ENCODE assay signal across 1 cellular context in the genomic region with DNA sequence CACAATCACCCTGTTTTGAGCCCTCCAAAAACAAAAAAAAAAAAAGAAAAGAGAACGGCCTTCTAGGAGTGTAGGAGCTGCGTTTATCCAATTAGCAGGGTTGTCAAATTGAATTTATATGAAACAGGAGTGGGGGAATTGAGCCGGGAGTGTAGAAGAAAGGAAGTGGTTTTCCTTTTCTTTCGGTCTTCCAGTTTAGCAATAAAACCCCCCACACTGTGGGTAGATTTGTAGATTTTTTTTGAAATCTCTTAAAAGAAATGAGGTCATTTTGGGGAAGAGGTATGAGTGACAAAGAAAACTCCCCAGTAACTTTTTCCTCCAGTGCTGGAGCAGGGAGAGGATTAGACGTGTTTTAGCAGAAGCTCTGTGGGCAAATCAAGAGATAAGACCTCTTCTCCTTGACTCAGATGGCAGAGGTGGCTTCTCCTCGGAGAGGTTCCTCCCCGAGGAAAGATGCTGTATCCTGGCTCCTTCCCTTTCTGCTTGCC.
TF ChIP-seq lines count a peak whose summit lies in the region.

No MANE protein-coding gene starts in this region.

TF ChIP-seq in WTC11, 78 proteins besides CTCF, POLR2A, EP300 and RAD21 (continued from another document):
- TF ChIP-seq, protein P1, sequence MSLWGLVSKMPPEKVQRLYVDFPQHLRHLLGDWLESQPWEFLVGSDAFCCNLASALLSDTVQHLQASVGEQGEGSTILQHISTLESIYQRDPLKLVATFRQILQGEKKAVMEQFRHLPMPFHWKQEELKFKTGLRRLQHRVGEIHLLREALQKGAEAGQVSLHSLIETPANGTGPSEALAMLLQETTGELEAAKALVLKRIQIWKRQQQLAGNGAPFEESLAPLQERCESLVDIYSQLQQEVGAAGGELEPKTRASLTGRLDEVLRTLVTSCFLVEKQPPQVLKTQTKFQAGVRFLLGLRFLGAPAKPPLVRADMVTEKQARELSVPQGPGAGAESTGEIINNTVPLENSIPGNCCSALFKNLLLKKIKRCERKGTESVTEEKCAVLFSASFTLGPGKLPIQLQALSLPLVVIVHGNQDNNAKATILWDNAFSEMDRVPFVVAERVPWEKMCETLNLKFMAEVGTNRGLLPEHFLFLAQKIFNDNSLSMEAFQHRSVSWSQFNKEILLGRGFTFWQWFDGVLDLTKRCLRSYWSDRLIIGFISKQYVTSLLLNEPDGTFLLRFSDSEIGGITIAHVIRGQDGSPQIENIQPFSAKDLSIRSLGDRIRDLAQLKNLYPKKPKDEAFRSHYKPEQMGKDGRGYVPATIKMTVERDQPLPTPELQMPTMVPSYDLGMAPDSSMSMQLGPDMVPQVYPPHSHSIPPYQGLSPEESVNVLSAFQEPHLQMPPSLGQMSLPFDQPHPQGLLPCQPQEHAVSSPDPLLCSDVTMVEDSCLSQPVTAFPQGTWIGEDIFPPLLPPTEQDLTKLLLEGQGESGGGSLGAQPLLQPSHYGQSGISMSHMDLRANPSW (CRISPR knock-in tag; conservative IDR thresholded peaks at IDR 0.05; ENCODE audit: low read depth), result no peak
- TF ChIP-seq, protein P2, sequence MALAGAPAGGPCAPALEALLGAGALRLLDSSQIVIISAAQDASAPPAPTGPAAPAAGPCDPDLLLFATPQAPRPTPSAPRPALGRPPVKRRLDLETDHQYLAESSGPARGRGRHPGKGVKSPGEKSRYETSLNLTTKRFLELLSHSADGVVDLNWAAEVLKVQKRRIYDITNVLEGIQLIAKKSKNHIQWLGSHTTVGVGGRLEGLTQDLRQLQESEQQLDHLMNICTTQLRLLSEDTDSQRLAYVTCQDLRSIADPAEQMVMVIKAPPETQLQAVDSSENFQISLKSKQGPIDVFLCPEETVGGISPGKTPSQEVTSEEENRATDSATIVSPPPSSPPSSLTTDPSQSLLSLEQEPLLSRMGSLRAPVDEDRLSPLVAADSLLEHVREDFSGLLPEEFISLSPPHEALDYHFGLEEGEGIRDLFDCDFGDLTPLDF (CRISPR knock-in tag; IDR thresholded peaks at IDR 0.05), result no peak
- no peak for TF ChIP-seq NR1H2 (CRISPR knock-in tag; IDR thresholded peaks at IDR 0.05)
